25 cellular contexts compared by ENCODE assay signal in genomic region chr3:136979684-136980083, GRCh38. TPM values are rescaled to one million over a fixed set of nuclear protein-coding genes. Genes with fewer than 3 reads are reported as not detected.
DNase-seq lines count a peak whose midpoint lies in the region; ATAC-seq and FAIRE-seq lines count a peak whose summit lies in the region.
"Had no signal": no experiment of that assay in that cellular context is flagged by ENCODE, and none has a peak within 500 bp of the region (broad histone marks: within the 10 kb centered on the region; RNA-seq: fewer than 3 reads in every experiment).

No MANE protein-coding gene starts in this region.

- DNase-seq in DMS 273 (lab: John Stamatoyannopoulos, UW; ENCODE audit: unreplicated experiment) (peak; percentile 42), DMS 273 treated with DMSO at 0.1 percent for 48 hours (lab: John Stamatoyannopoulos, UW) (no peak), RCC 7860 (ENCODE audit: low spot score) (peak; percentile 20), renal cortical epithelial cell (ENCODE audit: low read depth) (peak; percentile 91), frontal cortex (ENCODE audit: low spot score in 2 of 2) (no peak), HTR-8/SVneo (ENCODE audit: insufficient read length, low spot score) (no peak), NCI-H1436 (lab: John Stamatoyannopoulos, UW) (no peak)
- DNase-seq: activated CD4-positive, alpha-beta T cell treated with anti-CD3 and anti-CD28 coated beads, Interleukin-2, amount 10 ng/mL, durations not matched to agents 7 days and 5 days; activated gamma-delta T cell; adrenal gland; central memory CD4-positive, alpha-beta T cell; H7; mesendoderm; MV-4-11; natural killer cell; NCI-H187 treated with DMSO at 0.1 percent for 48 hours; NCI-H446; NK-92 treated with Interleukin-12 subunit alpha and Interleukin-12 subunit beta, amount 100 ng/mL, for 24 hours; RPMI8226; stimulated activated CD4-positive, alpha-beta T cell treated with anti-CD3 and anti-CD28 coated beads, Interleukin-2, amount 100 ng/mL, for 24 hours; stimulated activated naive CD8-positive, alpha-beta T cell treated with anti-CD3 and anti-CD28 coated beads, Interleukin-15, amount 100 ng/mL, for 72 hours; upper lobe of left lung had no signal

- FAIRE-seq in RCC 7860 (lab: Jason Lieb, UNC) (peak; percentile 40), frontal cortex (lab: Jason Lieb, UNC) (no peak), HTR-8/SVneo (lab: Jason Lieb, UNC) (no peak)
- FAIRE-seq: GM12891, islet of Langerhans had no signal

- ATAC-seq in esophagus mucosa, result peak; percentile 72
- ATAC-seq: natural killer cell; stimulated activated naive CD8-positive, alpha-beta T cell treated with anti-CD3 and anti-CD28 coated beads, Interleukin-15, amount 100 ng/mL, for 72 hours had no signal

RNA-seq across cellular contexts. Expression of gene IL20RB, which starts 21.9 kb away (rescaled TPM):
- total RNA-seq in esophagus mucosa, result 94.7 TPM
- 0.35 and 0.40 TPM in 2 replicates for total RNA-seq in renal cortical epithelial cell
- 0.82 TPM for total RNA-seq in frontal cortex

Comparison
In these comparisons a context has a peak if more than half of its experiments do, and no peak if none do; other contexts are left out.
1. DNase-seq: peak in DMS 273 (single experiment), RCC 7860 (single experiment) and renal cortical epithelial cell (single experiment); none in DMS 273 treated with DMSO at 0.1 percent for 48 hours (single experiment), frontal cortex (0 of 2), HTR-8/SVneo (single experiment) and NCI-H1436 (single experiment).
2. RNA of gene IL20RB, which starts 21.9 kb away (total RNA-seq): 94.7 TPM in esophagus mucosa (single experiment); 0.82 TPM in frontal cortex (single experiment) and 0.35 to 0.40 TPM in renal cortical epithelial cell; every median in the first group is over 10 times any median in the second.